22 cellular contexts compared by ENCODE assay signal in the genomic region with DNA sequence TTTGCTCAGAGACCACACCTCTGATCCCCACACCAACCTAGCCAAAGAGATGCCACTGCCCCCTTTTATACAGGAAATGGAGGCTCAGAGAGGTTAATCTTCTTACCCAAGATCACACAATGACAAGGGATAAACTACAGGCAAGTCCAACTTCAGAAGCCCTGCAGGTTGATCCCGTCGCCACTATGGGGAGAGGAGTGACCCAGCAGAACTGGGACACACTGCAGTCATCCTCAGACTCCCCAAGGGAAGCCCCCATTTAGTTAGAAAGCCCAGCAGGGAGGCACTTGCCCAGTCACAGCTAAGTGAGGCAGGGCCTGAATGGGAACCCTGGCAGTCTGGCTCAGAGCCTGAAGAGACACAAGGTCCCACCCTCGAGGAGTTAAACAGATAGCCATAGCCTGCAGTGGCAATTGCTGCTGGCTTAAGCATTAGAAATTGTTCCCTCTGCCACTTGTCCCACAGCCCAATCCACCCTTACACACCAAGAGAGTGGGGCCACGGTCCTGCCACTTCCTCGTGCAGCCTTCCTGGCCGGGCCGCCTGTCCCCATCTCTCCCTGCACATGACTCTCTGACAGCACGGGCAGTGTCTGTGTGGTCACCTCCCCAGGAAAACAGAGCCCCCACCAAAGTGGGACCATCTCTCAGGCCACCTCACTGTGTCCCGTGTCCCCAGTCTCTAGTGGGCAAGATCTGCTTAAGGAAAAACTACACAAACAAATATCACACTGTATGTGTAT. TPM values are rescaled to one million over a fixed set of nuclear protein-coding genes. Genes with fewer than 3 reads are reported as not detected.
DNase-seq lines count a peak whose midpoint lies in the region; ATAC-seq, FAIRE-seq and TF ChIP-seq lines count a peak whose summit lies in the region.
"Had no signal": no experiment of that assay in that cellular context is flagged by ENCODE, and none has a peak within 500 bp of the region (broad histone marks: within the 10 kb centered on the region; RNA-seq: fewer than 3 reads in every experiment).

No MANE protein-coding gene starts in this region.

- H3K36me3 Mint-ChIP-seq in activated T-cell treated with anti-CD3 and anti-CD28 coated beads, Interleukin-2, amount 50 U/mL, for 24 hours (ENCODE audit: low read depth): peaks cover 5% of the 10 kb centered on the region
- H3K36me3 Mint-ChIP-seq in activated B cell treated with CpG ODN at 0.5 μM for 24 hours (ENCODE audit: low read depth): no peaks in the 10 kb centered on the region

- TF ChIP-seq CTCF in activated B cell treated with CpG ODN at 0.5 μM for 24 hours (IDR thresholded peaks at IDR 0.05) (no peak), sigmoid colon (IDR thresholded peaks at IDR 0.05) (no peak)

- H3K27ac ChIP-seq in iPS-20b (ENCODE audit: low read length) (no peak overlapping the region), sigmoid colon (no peak overlapping the region)
- H3K27ac ChIP-seq: brain microvascular endothelial cell, gastroesophageal sphincter, lower lobe of right lung, right atrium auricular region had no signal

- DNase-seq in activated T-cell treated with anti-CD3 and anti-CD28 coated beads, Interleukin-2, amount 50 U/mL, for 24 hours: no peak
- DNase-seq in activated T-cell treated with anti-CD3 and anti-CD28 coated beads, Interleukin-2, amount 50 U/mL, for 48 hours: no peak
- DNase-seq in activated B cell treated with CpG ODN at 0.5 μM for 24 hours: no peak
- DNase-seq in sigmoid colon: peak; percentile 54
- DNase-seq in frontal cortex (ENCODE audit: low spot score in 2 of 2): no peak
- DNase-seq: brain microvascular endothelial cell, lower lobe of right lung, NCI-H1417 treated with DMSO at 0.1 percent for 48 hours, SHP77, substantia nigra, T-helper 9 cell had no signal

- no peaks in the 10 kb centered on the region for H3K9me3 ChIP-seq in iPS-20b (ENCODE audit: insufficient read depth, low read depth, low read length)
- H3K9me3 ChIP-seq in sigmoid colon: peaks cover 0 to 5% (median 0%) of the 10 kb centered on the region in 4 donors
- H3K9me3 ChIP-seq: lower lobe of right lung, right atrium auricular region had no signal

- H3K4me3 Mint-ChIP-seq in activated T-cell treated with anti-CD3 and anti-CD28 coated beads, Interleukin-2, amount 50 U/mL, for 24 hours: peak overlapping the region; percentile 79
- peak overlapping the region; percentile 25 for H3K4me3 Mint-ChIP-seq in activated B cell treated with CpG ODN at 0.5 μM for 24 hours
- H3K4me3 Mint-ChIP-seq: dendritic cell treated with granulocyte-macrophage colony-stimulating factor and Interleukin-4, amounts not matched to agents 40 ng/mL and 50 ng/mL, for 4 days had no signal

- ATAC-seq in activated B cell treated with CpG ODN at 0.5 μM for 24 hours (ENCODE audit: low read depth): no peak
- no peak for ATAC-seq in GM18868 (IDR thresholded peaks at IDR 0.05; ENCODE audit: unreplicated experiment)
- no peak for ATAC-seq in HG03135 (IDR thresholded peaks at IDR 0.05; ENCODE audit: unreplicated experiment)
- ATAC-seq: gastroesophageal sphincter, lower lobe of right lung had no signal

- CTCF ChIA-PET in activated B cell treated with CpG ODN at 0.5 μM for 24 hours (lab: Charles Lee): no interaction called here

- WGBS in sigmoid colon, 2 donors: 68 to 71% methylated on average over 9 of the region's 9 CpGs

- peak overlapping the region; percentile 15; the same call in 1 of the 2 replicates for H3K9ac ChIP-seq in iPS-20b (ENCODE audit: low read depth, low read length)

- H3K4me1 Mint-ChIP-seq in activated T-cell treated with anti-CD3 and anti-CD28 coated beads, Interleukin-2, amount 50 U/mL, for 24 hours (ENCODE audit: low read depth): peaks cover 33% of the 10 kb centered on the region
- H3K4me1 Mint-ChIP-seq in activated B cell treated with CpG ODN at 0.5 μM for 24 hours: peaks cover 21% of the 10 kb centered on the region

- H3K27me3 Mint-ChIP-seq in activated T-cell treated with anti-CD3 and anti-CD28 coated beads, Interleukin-2, amount 50 U/mL, for 24 hours: peaks cover 63% of the 10 kb centered on the region
- H3K27me3 Mint-ChIP-seq in activated B cell treated with CpG ODN at 0.5 μM for 24 hours: peaks cover 35% of the 10 kb centered on the region

- no peak for TF ChIP-seq POLR2A in sigmoid colon (IDR thresholded peaks at IDR 0.05)

- peak overlapping the region; percentile 89 for H3K27ac Mint-ChIP-seq in activated T-cell treated with anti-CD3 and anti-CD28 coated beads, Interleukin-2, amount 50 U/mL, for 24 hours
- H3K27ac Mint-ChIP-seq in activated B cell treated with CpG ODN at 0.5 μM for 24 hours: no peak overlapping the region
- H3K27ac Mint-ChIP-seq: dendritic cell treated with granulocyte-macrophage colony-stimulating factor and Interleukin-4, amounts not matched to agents 40 ng/mL and 50 ng/mL, for 4 days had no signal

- TF ChIP-seq EP300 in sigmoid colon (IDR thresholded peaks at IDR 0.05): no peak

- FAIRE-seq in frontal cortex (lab: Jason Lieb, UNC): no peak
- FAIRE-seq: D721Med, G401.6, H54 had no signal

- H3K36me3 ChIP-seq in iPS-20b (ENCODE audit: insufficient read depth, low read depth, low read length): no peaks in the 10 kb centered on the region
- no peaks in the 10 kb centered on the region for H3K36me3 ChIP-seq in sigmoid colon
- H3K36me3 ChIP-seq: brain microvascular endothelial cell, gastroesophageal sphincter, lower lobe of right lung, right atrium auricular region had no signal

- peaks cover 44% of the 10 kb centered on the region for H3K27me3 ChIP-seq in iPS-20b (ENCODE audit: insufficient read depth, low read length)
- H3K27me3 ChIP-seq in sigmoid colon: peaks cover 10 to 84% (median 71%) of the 10 kb centered on the region in 3 donors

- peaks cover 15% of the 10 kb centered on the region for H3K4me1 ChIP-seq in iPS-20b (ENCODE audit: insufficient read depth, low read length)
- H3K4me1 ChIP-seq in sigmoid colon: peaks cover 0 to 26% (median 22%) of the 10 kb centered on the region in 4 donors

- peaks cover 8% of the 10 kb centered on the region for H3K9me3 Mint-ChIP-seq in activated T-cell treated with anti-CD3 and anti-CD28 coated beads, Interleukin-2, amount 50 U/mL, for 24 hours
- peaks cover 7% of the 10 kb centered on the region for H3K9me3 Mint-ChIP-seq in activated B cell treated with CpG ODN at 0.5 μM for 24 hours

- intact Hi-C loops in activated B cell treated with CpG ODN at 0.5 μM for 24 hours (cut with micrococcal nuclease) (no loop called here), sigmoid colon (cut with DNase I) (no loop called here)

- POLR2A ChIA-PET in activated B cell treated with CpG ODN at 0.5 μM for 24 hours (lab: Charles Lee): no interaction called here

- H3K4me3 ChIP-seq in iPS-20b (ENCODE audit: low read length) (no peak overlapping the region), sigmoid colon (no peak overlapping the region)
- H3K4me3 ChIP-seq: gastroesophageal sphincter, lower lobe of right lung, right atrium auricular region had no signal

RNA-seq across cellular contexts. Expression of gene JAKMIP1, which starts 2.7 kb away (rescaled TPM):
- total RNA-seq in activated B cell treated with CpG ODN at 0.5 μM for 24 hours (0.13 TPM in 1 of 2 replicates, not detected in the other), sigmoid colon (1 to 10 TPM in 3 of 4 donors, under 1 TPM in 1; 0.49 to 3.9 (median 1.8) TPM), frontal cortex (28.9 TPM)
- polyA plus RNA-seq in sigmoid colon: 1 to 10 TPM in 1 of 3 donors, not detected in 2; 1.8 TPM
- total RNA-seq: epithelial cell of proximal tubule, LHCN-M2 had no signal
